Comparison of ENCODE assay signal across 8 cellular contexts in genomic region chr22:40177738-40178416, GRCh38. TPM values are rescaled to one million over a fixed set of nuclear protein-coding genes. Genes with fewer than 3 reads are reported as not detected.
A peak's percentile ranks its signal among the peaks of the same experiment; 100 is the strongest.
DNase-seq lines count a peak whose midpoint lies in the region; TF ChIP-seq lines count a peak whose summit lies in the region.

TSS of gene TNRC6B (plus strand) at chr22:40177925. CDS start at chr22:40178136, 211 bp downstream.

- H3K23ac ChIP-seq in H9 (ENCODE audit: insufficient read length, low read depth, low read length): no peak within 1 kb of the TSS

- TF ChIP-seq CTCF in H9 (conservative IDR thresholded peaks at IDR 0.05) (no peak), neural progenitor cell (IDR thresholded peaks at IDR 0.05) (no peak)

- H3K79me2 ChIP-seq in H9 (ENCODE audit: insufficient read depth, low read length) (peaks cover 36% of the 10 kb centered on the region), neural progenitor cell (ENCODE audit: low read depth) (peaks cover 51% of the 10 kb centered on the region)

- no peak within 1 kb of the TSS for H2BK12ac ChIP-seq in H9 (ENCODE audit: insufficient read length, low read depth, low read length)

- DNase-seq in G401 (ENCODE audit: low spot score) (peak; percentile 99), H9 (peak; percentile 86), MG63 (peak; percentile 80), SHP77 (lab: John Stamatoyannopoulos, UW) (peak; percentile 97), foreskin melanocyte (peak; percentile 97), neural progenitor cell (ENCODE audit: low spot score) (peak; percentile 93), superior temporal gyrus (ENCODE audit: extremely low spot score) (peak; percentile 99)
- peak in 3 of 4 experiments; percentile 5 to 44 (median 21) for DNase-seq in activated naive CD4-positive, alpha-beta T cell (lab: John Stamatoyannopoulos, UW)

- H3K9me3 ChIP-seq in H9 (ENCODE audit: control insufficient read depth, low read depth, low read length) (no peaks in the 10 kb centered on the region), MG63 (no peaks in the 10 kb centered on the region), neural progenitor cell (ENCODE audit: low read depth) (no peaks in the 10 kb centered on the region)

- peak within 1 kb of the TSS; percentile 96 for H3T11ph ChIP-seq in H9 (ENCODE audit: low read length)

- H2AFZ ChIP-seq in H9 (ENCODE audit: low read length) (peak within 1 kb of the TSS; percentile 71), neural progenitor cell (replicated peaks) (no peak within 1 kb of the TSS)

- no peaks in the 10 kb centered on the region for H3K27me3 Mint-ChIP-seq in H9 (ENCODE audit: low read depth)
- no peaks in the 10 kb centered on the region for H3K27me3 Mint-ChIP-seq in neural progenitor cell (ENCODE audit: insufficient read depth, low read depth)

- no peak within 1 kb of the TSS for H2BK15ac ChIP-seq in H9 (ENCODE audit: low read depth, low read length)

- H3K9me3 Mint-ChIP-seq in H9: no peaks in the 10 kb centered on the region; a peak in 1 of 5 replicates
- no peaks in the 10 kb centered on the region for H3K9me3 Mint-ChIP-seq in neural progenitor cell

- peak within 1 kb of the TSS; percentile 87 for H3K18ac ChIP-seq in H9 (ENCODE audit: insufficient read length, low read depth, low read length)

- peak within 1 kb of the TSS; percentile 92 for H3K4me3 Mint-ChIP-seq in H9
- peak within 1 kb of the TSS; percentile 94 for H3K4me3 Mint-ChIP-seq in neural progenitor cell

- peak within 1 kb of the TSS; percentile 9 for H2AK5ac ChIP-seq in H9 (ENCODE audit: insufficient read length, low read length)

- peaks cover 50 to 51% of the 10 kb centered on the region in 2 experiments for H3K4me1 Mint-ChIP-seq in H9
- peaks cover 43% of the 10 kb centered on the region for H3K4me1 Mint-ChIP-seq in neural progenitor cell

- H3K27ac Mint-ChIP-seq in H9 (peak within 1 kb of the TSS; percentile 96 to 99 (median 98)), neural progenitor cell (peak within 1 kb of the TSS; percentile 100)

- H3K4me3 ChIP-seq in MG63 (peak within 1 kb of the TSS; percentile 69), neural progenitor cell (peak within 1 kb of the TSS; percentile 83)

- WGBS in H9 (ENCODE audit: extremely low coverage, insufficient read length, low lambda C conversion rate): no CpG with 5 or more reads among the region's 10 CpGs

- peaks cover 31% of the 10 kb centered on the region for H3F3A ChIP-seq in neural progenitor cell (ENCODE audit: low read depth)

- no peak within 1 kb of the TSS for H4K91ac ChIP-seq in H9 (ENCODE audit: insufficient read length, low read depth, low read length)

- H3K56ac ChIP-seq in H9 (ENCODE audit: insufficient read length, low read depth, low read length): no peak within 1 kb of the TSS

- H3K4me2 ChIP-seq in H9 (ENCODE audit: insufficient read depth, insufficient read length, low read length) (peak within 1 kb of the TSS; percentile 84), neural progenitor cell (peak within 1 kb of the TSS; percentile 88)

- in situ Hi-C loops in G401 (cut with HindIII; ENCODE audit: low sequenced_read_pairs): loop anchor here (25.0 kb wide), 1 partner anchor 116 kb away; no protein-coding TSS in a partner anchor

- peak within 1 kb of the TSS; percentile 76; the same call in 1 of the 2 replicates for H3K4ac ChIP-seq in H9 (ENCODE audit: low read depth, low read length)

- H3K14ac ChIP-seq in H9 (ENCODE audit: insufficient read depth, low read length): peak within 1 kb of the TSS; percentile 54; the same call in 1 of the 2 replicates

- no peaks in the 10 kb centered on the region for H3K36me3 ChIP-seq in MG63
- no peaks in the 10 kb centered on the region for H3K36me3 ChIP-seq in neural progenitor cell

- H3K79me1 ChIP-seq in H9 (ENCODE audit: insufficient read depth, low read depth, low read length, poor library complexity, severe bottlenecking): peaks cover 3% of the 10 kb centered on the region

- H4K5ac ChIP-seq in H9 (ENCODE audit: insufficient read length, low read depth, low read length): peak within 1 kb of the TSS; percentile 4

- H3K27ac ChIP-seq in H9 (ENCODE audit: insufficient read length, low read depth, low read length) (peak within 1 kb of the TSS; percentile 85), neural progenitor cell (peak within 1 kb of the TSS; percentile 87)

- no peaks in the 10 kb centered on the region for H3K27me3 ChIP-seq in H9 (ENCODE audit: insufficient read depth, low read length)
- no peaks in the 10 kb centered on the region for H3K27me3 ChIP-seq in MG63
- H3K27me3 ChIP-seq in neural progenitor cell: no peaks in the 10 kb centered on the region

- H3K9ac ChIP-seq in H9 (ENCODE audit: extremely low read depth, insufficient read length, low read length): peak within 1 kb of the TSS; percentile 99
- H3K9ac ChIP-seq in neural progenitor cell: peak within 1 kb of the TSS; percentile 89

- H4K8ac ChIP-seq in H9 (replicated peaks; ENCODE audit: insufficient read length, low read depth, low read length): no peak within 1 kb of the TSS

- H3K4me1 ChIP-seq in H9 (ENCODE audit: insufficient read depth, low read length) (peaks cover 13% of the 10 kb centered on the region; the same call in 1 of the 2 replicates), neural progenitor cell (peaks cover 34% of the 10 kb centered on the region)

- peak within 1 kb of the TSS; percentile 78 for H2BK20ac ChIP-seq in H9 (ENCODE audit: low read depth, low read length, poor library complexity, severe bottlenecking)

- H3K36me3 Mint-ChIP-seq in H9 (ENCODE audit: insufficient read depth in 1 of 3, low read depth in 3 of 3) (peaks cover 0 to 4% (median 2%) of the 10 kb centered on the region in 3 experiments; a peak in 3 of 7 replicates), neural progenitor cell (peaks cover 3% of the 10 kb centered on the region)

- peak within 1 kb of the TSS; percentile 98 for H2BK120ac ChIP-seq in H9 (ENCODE audit: low read depth, low read length, poor library complexity, severe bottlenecking)

- peaks cover 12% of the 10 kb centered on the region for H3K23me2 ChIP-seq in H9 (ENCODE audit: insufficient read length, low read depth, low read length, poor library complexity, severe bottlenecking)

- H4K20me1 ChIP-seq in H9 (ENCODE audit: control insufficient read depth, insufficient read depth, insufficient read length) (no peaks in the 10 kb centered on the region), neural progenitor cell (ENCODE audit: low read depth) (peaks cover 41% of the 10 kb centered on the region)

- H2BK5ac ChIP-seq in H9 (ENCODE audit: insufficient read length, low read length): peak within 1 kb of the TSS; percentile 73

RNA-seq across cellular contexts. Expression of gene TNRC6B, which starts in this region (rescaled TPM):
- 11.1 TPM in 2 replicates for total RNA-seq in G401 (2014; rRNA removed; shearing (Covaris generic))
- 53.5 and 58.1 TPM in 2 replicates for total RNA-seq in H9 (2021)
- 4.2 and 5.1 TPM in 2 replicates for total RNA-seq in MG63 (2014; rRNA removed; shearing (Covaris generic); ENCODE audit: low replicate concordance)
- total RNA-seq in neural progenitor cell (ENCODE audit: low replicate concordance): 35.9 and 60.0 TPM in 2 replicates

Comparison
In these comparisons a context has a peak if more than half of its experiments do, and no peak if none do; other contexts are left out.
1. Peak in every context shown above with its lines: DNase-seq, H3K4me3 ChIP-seq and H3K27ac ChIP-seq.
2. DNase-seq: peak in every context shown above with its lines; median percentile 99 in G401; 99 in superior temporal gyrus; 97 in SHP77; 97 in foreskin melanocyte; 93 in neural progenitor cell; 86 in H9; 80 in MG63; 21 in activated naive CD4-positive, alpha-beta T cell.